ENCODE assay signal across 8 cellular contexts in the genomic region with DNA sequence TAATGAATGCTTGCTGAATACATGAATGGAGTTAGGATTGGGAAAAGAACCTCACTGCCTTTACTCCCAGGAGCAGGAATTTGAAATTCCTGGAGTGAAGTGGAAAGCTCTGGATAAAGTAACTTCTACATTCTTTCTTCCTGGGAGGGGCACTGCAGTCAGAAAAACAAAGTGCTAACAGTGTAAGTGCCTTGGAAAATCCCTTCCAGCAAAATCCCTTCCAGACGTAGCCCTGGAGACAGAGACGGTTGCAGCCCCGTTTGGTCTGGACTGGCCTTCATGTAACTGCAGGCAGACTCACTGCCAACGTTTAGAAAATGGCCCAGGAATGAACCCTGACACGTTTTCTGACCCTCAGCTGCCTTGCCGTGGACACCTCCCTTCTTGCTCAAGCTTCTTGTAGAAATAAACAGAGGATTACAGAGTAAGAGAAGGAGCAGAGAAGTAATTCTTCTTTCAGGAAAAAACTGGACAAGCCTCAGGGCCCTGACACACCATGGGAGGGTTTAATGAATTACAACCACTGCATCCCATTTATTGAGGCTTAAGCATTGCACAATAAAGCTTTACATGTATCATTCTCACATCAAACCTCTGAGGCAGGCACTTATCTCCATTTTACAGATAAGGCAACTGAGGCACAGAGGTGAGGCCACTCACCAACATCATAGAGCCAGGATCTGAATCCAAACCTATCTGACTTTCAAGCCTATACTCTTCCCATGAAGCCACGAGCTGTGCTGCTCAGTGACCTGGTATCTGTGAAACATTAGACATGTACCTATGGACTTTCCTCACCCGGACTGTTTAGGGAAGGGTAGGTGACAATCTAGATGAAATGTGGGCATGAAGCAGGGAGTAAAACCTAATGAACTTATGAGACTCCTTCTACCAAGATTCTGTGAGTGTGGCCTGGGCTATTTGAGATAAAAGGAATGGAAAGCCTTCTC. TPM values are rescaled to one million over a fixed set of nuclear protein-coding genes. Genes with fewer than 3 reads are reported as not detected.
DNase-seq lines count a peak whose midpoint lies in the region; ATAC-seq and TF ChIP-seq lines count a peak whose summit lies in the region.

No MANE protein-coding gene starts in this region.

- H3K4ac ChIP-seq in mesendoderm (ENCODE audit: low read depth, low read length) = no peak overlapping the region

- H3K56ac ChIP-seq in mesendoderm (ENCODE audit: low read length) = peak overlapping the region; percentile 71

- H3K18ac ChIP-seq in mesendoderm (ENCODE audit: low read length) = peak overlapping the region; percentile 12

- peaks cover 99% of the 10 kb centered on the region for H3K4me1 Mint-ChIP-seq in activated naive CD4-positive, alpha-beta T cell treated with anti-CD3 and anti-CD28 coated beads, Interleukin-2, amount 50 U/mL, for 24 hours

- no peak overlapping the region for H2BK15ac ChIP-seq in mesendoderm (replicated peaks; ENCODE audit: low read depth)

- H3K79me1 ChIP-seq in mesendoderm (ENCODE audit: low read length) = peaks cover 57% of the 10 kb centered on the region

- H2BK5ac ChIP-seq in mesendoderm (ENCODE audit: low read length) = peak overlapping the region; percentile 66

- H3K9ac ChIP-seq in colonic mucosa (ENCODE audit: low read depth in 2 of 2, low read length in 2 of 2) (peak overlapping the region in 1 of 2 donors; percentile 69), mesendoderm (ENCODE audit: low read length) (peak overlapping the region; percentile 33)

- H3K4me1 ChIP-seq in colonic mucosa (peaks cover 34% of the 10 kb centered on the region), mesendoderm (ENCODE audit: control insufficient read depth, low read depth, low read length) (peaks cover 59% of the 10 kb centered on the region), upper lobe of right lung (peaks cover 96% of the 10 kb centered on the region)

- peaks cover 4% of the 10 kb centered on the region for H3K36me3 Mint-ChIP-seq in activated naive CD4-positive, alpha-beta T cell treated with anti-CD3 and anti-CD28 coated beads, Interleukin-2, amount 50 U/mL, for 24 hours

- peak overlapping the region; percentile 29 for H3K23ac ChIP-seq in mesendoderm (ENCODE audit: low read length)

- no peak overlapping the region for H4K8ac ChIP-seq in mesendoderm (ENCODE audit: low read depth, low read length)

- ATAC-seq in upper lobe of right lung = peak; percentile 4
- ATAC-seq in HG03520 (IDR thresholded peaks at IDR 0.05; ENCODE audit: unreplicated experiment) = no peak
- ATAC-seq in GM21447 (IDR thresholded peaks at IDR 0.05; ENCODE audit: unreplicated experiment) = no peak

- no peak for DNase-seq in activated naive CD4-positive, alpha-beta T cell treated with Interleukin-2 at 50 U/mL for 16 hours
- no peak for DNase-seq in colonic mucosa
- DNase-seq in mesendoderm = peak; percentile 73
- no peak for DNase-seq in upper lobe of right lung
- no peak for DNase-seq in inferior parietal cortex (ENCODE audit: extremely low spot score)

- H3K27ac ChIP-seq in colonic mucosa (peak overlapping the region; percentile 53), mesendoderm (ENCODE audit: low read depth, low read length) (peak overlapping the region; percentile 52), upper lobe of right lung (peak overlapping the region; percentile 91)

- TF ChIP-seq CTCF in colonic mucosa (IDR thresholded peaks at IDR 0.05) (no peak), upper lobe of right lung (IDR thresholded peaks at IDR 0.05) (no peak)

- H3K4me3 Mint-ChIP-seq in activated naive CD4-positive, alpha-beta T cell treated with anti-CD3 and anti-CD28 coated beads, Interleukin-2, amount 50 U/mL, for 24 hours = peak overlapping the region; percentile 40

- H3K27me3 Mint-ChIP-seq in activated naive CD4-positive, alpha-beta T cell treated with anti-CD3 and anti-CD28 coated beads, Interleukin-2, amount 50 U/mL, for 24 hours = no peaks in the 10 kb centered on the region

- H3K9me3 ChIP-seq in colonic mucosa = no peaks in the 10 kb centered on the region
- H3K9me3 ChIP-seq in upper lobe of right lung = no peaks in the 10 kb centered on the region

- no peaks in the 10 kb centered on the region for H3K9me3 Mint-ChIP-seq in activated naive CD4-positive, alpha-beta T cell treated with anti-CD3 and anti-CD28 coated beads, Interleukin-2, amount 50 U/mL, for 24 hours

- no peak overlapping the region for H2BK120ac ChIP-seq in mesendoderm (ENCODE audit: low read depth, low read length)

- peak overlapping the region; percentile 1 for H2AK5ac ChIP-seq in mesendoderm (ENCODE audit: low read length)

- no peak overlapping the region for H3K4me2 ChIP-seq in mesendoderm (ENCODE audit: low read length)

- WGBS in mesendoderm (ENCODE audit: extremely low coverage, insufficient coverage, low lambda C conversion rate) = no CpG with 5 or more reads among the region's 8 CpGs

- peaks cover 98% of the 10 kb centered on the region for H3K79me2 ChIP-seq in mesendoderm (ENCODE audit: control insufficient read depth, insufficient read depth, low read length)

- H4K5ac ChIP-seq in mesendoderm (ENCODE audit: low read length) = no peak overlapping the region

- intact Hi-C loops in colonic mucosa (cut with DNase I) (no loop called here), upper lobe of right lung (cut with DNase I) (no loop called here)

- H3K36me3 ChIP-seq in colonic mucosa (no peaks in the 10 kb centered on the region), mesendoderm (ENCODE audit: control insufficient read depth, insufficient read depth, low read length) (no peaks in the 10 kb centered on the region), upper lobe of right lung (peaks cover 4% of the 10 kb centered on the region)

- no peak overlapping the region for H3K4me3 ChIP-seq in colonic mucosa
- H3K4me3 ChIP-seq in mesendoderm (ENCODE audit: low read length) = no peak overlapping the region
- H3K4me3 ChIP-seq in upper lobe of right lung = no peak overlapping the region

- peak overlapping the region; percentile 90 for H3K27ac Mint-ChIP-seq in activated naive CD4-positive, alpha-beta T cell treated with anti-CD3 and anti-CD28 coated beads, Interleukin-2, amount 50 U/mL, for 24 hours

- H3K27me3 ChIP-seq in colonic mucosa = no peaks in the 10 kb centered on the region
- H3K27me3 ChIP-seq in mesendoderm (ENCODE audit: insufficient read depth, low read length, poor library complexity) = no peaks in the 10 kb centered on the region
- H3K27me3 ChIP-seq in upper lobe of right lung = no peaks in the 10 kb centered on the region

RNA-seq across cellular contexts. Expression of a gene that starts 7.8 kb away (rescaled TPM):
- total RNA-seq in colonic mucosa (1 to 10 TPM; 5.9 to 9.6 TPM), upper lobe of right lung (34.4 TPM)
- 22.8 TPM for polyA plus RNA-seq in mesendoderm (2013, experiment 1 of 2)
- polyA plus RNA-seq in mesendoderm (2013, experiment 2 of 2) = 22.4 TPM

RNA-seq across cellular contexts. Expression of a gene that starts 23.2 kb away (rescaled TPM):
- total RNA-seq in colonic mucosa (under 1 TPM in 1 of 2 donors, not detected in 1; 0.11 TPM), upper lobe of right lung (0.14 TPM)
- 1.0 TPM for polyA plus RNA-seq in mesendoderm (2013, experiment 1 of 2)
- polyA plus RNA-seq in mesendoderm (2013, experiment 2 of 2) = 0.85 TPM
